ENCODE assay signal across 16 cellular contexts in the genomic region with DNA sequence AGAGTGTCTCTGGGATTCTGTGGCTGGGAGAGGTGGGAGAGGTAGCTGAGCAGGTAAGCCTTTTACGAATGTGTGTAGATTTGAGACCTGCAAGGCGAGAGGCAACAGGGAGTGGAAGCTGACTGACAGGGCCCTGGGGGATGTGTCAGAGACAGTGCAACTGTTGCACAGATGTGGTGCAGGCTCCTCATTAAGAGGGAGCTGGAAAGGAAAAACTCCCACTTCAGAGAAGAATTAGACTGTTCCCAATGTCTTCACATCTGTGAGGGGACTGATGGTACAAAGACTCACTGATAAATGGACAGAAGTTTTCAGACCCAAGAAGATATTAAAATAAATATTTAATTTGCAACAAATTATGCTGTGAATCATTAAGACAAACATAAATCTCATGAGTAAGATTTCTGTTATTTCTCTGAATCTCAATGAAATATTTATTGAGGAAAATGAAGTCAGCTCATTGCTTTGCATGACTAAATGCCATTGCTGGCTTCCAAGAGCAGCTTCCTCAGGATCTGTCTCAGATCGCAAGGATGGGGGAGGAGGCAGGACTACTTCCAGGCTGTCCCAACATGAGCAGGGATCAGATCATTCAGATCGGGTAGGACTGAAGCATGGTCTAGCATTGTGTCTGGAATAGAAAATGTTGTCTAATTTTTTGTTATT.
A peak's percentile ranks its signal among the peaks of the same experiment; 100 is the strongest.
DNase-seq lines count a peak whose midpoint lies in the region; FAIRE-seq and TF ChIP-seq lines count a peak whose summit lies in the region.
"Had no signal": no experiment of that assay in that cellular context is flagged by ENCODE, and none has a peak within 500 bp of the region (broad histone marks: within the 10 kb centered on the region; RNA-seq: fewer than 3 reads in every experiment).

No MANE protein-coding gene starts in this region.

- peaks cover 18% of the 10 kb centered on the region for H3K4me1 Mint-ChIP-seq in neural progenitor cell

- H3K79me2 ChIP-seq in neural progenitor cell (ENCODE audit: low read depth) = no peaks in the 10 kb centered on the region

- H3K4me1 ChIP-seq in ascending aorta (peaks cover 14 to 49% of the 10 kb centered on the region in 2 donors), neural progenitor cell (no peaks in the 10 kb centered on the region)

- FAIRE-seq in HTR-8/SVneo (lab: Jason Lieb, UNC) = no peak
- FAIRE-seq: colon had no signal

- H3K36me3 ChIP-seq in ascending aorta = no peaks in the 10 kb centered on the region
- H3K36me3 ChIP-seq in neural progenitor cell = no peaks in the 10 kb centered on the region
- H3K36me3 ChIP-seq: BLaER1 treated with 17β-estradiol and CSF1 and Interleukin-3, amounts not matched to agents 10 nM and 100 nM; gastrocnemius medialis had no signal

- H3K4me3 ChIP-seq in ascending aorta = no peak overlapping the region
- no peak overlapping the region for H3K4me3 ChIP-seq in neural progenitor cell
- H3K4me3 ChIP-seq: BLaER1 treated with 17β-estradiol and CSF1 and Interleukin-3, amounts not matched to agents 10 nM and 100 nM; gastrocnemius medialis had no signal

- intact Hi-C loops in ascending aorta (cut with DNase I) = loop anchor here (5.0 kb wide), 1 partner anchor 163 kb away; no protein-coding TSS in a partner anchor

- H3K9ac ChIP-seq in neural progenitor cell = no peak overlapping the region
- H3K9ac ChIP-seq: BLaER1 treated with 17β-estradiol and CSF1 and Interleukin-3, amounts not matched to agents 10 nM and 100 nM had no signal

- no peaks in the 10 kb centered on the region for H4K20me1 ChIP-seq in neural progenitor cell (ENCODE audit: low read depth)
- H4K20me1 ChIP-seq: BLaER1 treated with 17β-estradiol and CSF1 and Interleukin-3, amounts not matched to agents 10 nM and 100 nM had no signal

- H3K4me3 Mint-ChIP-seq in neural progenitor cell = no peak overlapping the region
- H3K4me3 Mint-ChIP-seq: natural killer cell treated with Interleukin-12 subunit alpha and Interleukin-12 subunit beta and Interleukin-15 and Interleukin-18, amount 100 ng/mL, for 72 hours had no signal

- no peak overlapping the region for H2AFZ ChIP-seq in neural progenitor cell (replicated peaks)

- H3K27ac Mint-ChIP-seq in neural progenitor cell = no peak overlapping the region
- H3K27ac Mint-ChIP-seq: natural killer cell treated with Interleukin-12 subunit alpha and Interleukin-12 subunit beta and Interleukin-15 and Interleukin-18, amount 100 ng/mL, for 72 hours had no signal

- H3K4me2 ChIP-seq in neural progenitor cell = no peak overlapping the region

- H3F3A ChIP-seq in neural progenitor cell (ENCODE audit: low read depth) = no peaks in the 10 kb centered on the region

- H3K27me3 ChIP-seq in ascending aorta (no peaks in the 10 kb centered on the region), neural progenitor cell (no peaks in the 10 kb centered on the region)
- H3K27me3 ChIP-seq: BLaER1 treated with 17β-estradiol and CSF1 and Interleukin-3, amounts not matched to agents 10 nM and 100 nM; gastrocnemius medialis had no signal

- peak overlapping the region; percentile 65 to 83 for H3K27ac ChIP-seq in ascending aorta
- no peak overlapping the region for H3K27ac ChIP-seq in neural progenitor cell
- H3K27ac ChIP-seq: BLaER1 treated with 17β-estradiol and CSF1 and Interleukin-3, amounts not matched to agents 10 nM and 100 nM; gastrocnemius medialis had no signal

- no peak for TF ChIP-seq CTCF in ascending aorta (IDR thresholded peaks at IDR 0.05)
- TF ChIP-seq CTCF in neural progenitor cell (IDR thresholded peaks at IDR 0.05) = no peak

- H3K9me3 Mint-ChIP-seq in neural progenitor cell = peaks cover 2% of the 10 kb centered on the region
- H3K9me3 Mint-ChIP-seq: natural killer cell treated with Interleukin-12 subunit alpha and Interleukin-12 subunit beta and Interleukin-15 and Interleukin-18, amount 100 ng/mL, for 72 hours had no signal

- no peaks in the 10 kb centered on the region for H3K9me3 ChIP-seq in ascending aorta
- H3K9me3 ChIP-seq in neural progenitor cell (ENCODE audit: low read depth) = no peaks in the 10 kb centered on the region
- H3K9me3 ChIP-seq: BLaER1 treated with 17β-estradiol and CSF1 and Interleukin-3, amounts not matched to agents 10 nM and 100 nM; gastrocnemius medialis had no signal

- no peaks in the 10 kb centered on the region for H3K36me3 Mint-ChIP-seq in neural progenitor cell
- H3K36me3 Mint-ChIP-seq: natural killer cell treated with Interleukin-12 subunit alpha and Interleukin-12 subunit beta and Interleukin-15 and Interleukin-18, amount 100 ng/mL, for 72 hours had no signal

- DNase-seq in AG08395 (ENCODE audit: low spot score) (peak; percentile 83), HTR-8/SVneo (ENCODE audit: insufficient read length, low spot score) (peak; percentile 35), ascending aorta (ENCODE audit: low spot score in 2 of 2) (peak in 1 of 2 donors; percentile 75), iris pigment epithelial cell (ENCODE audit: low read depth) (peak; percentile 14), neural progenitor cell (ENCODE audit: low spot score) (no peak), globus pallidus (ENCODE audit: low spot score) (no peak), NCI-H1417 treated with DMSO at 0.1 percent for 48 hours (lab: John Stamatoyannopoulos, UW) (no peak)
- no peak for DNase-seq in activated CD8-positive, alpha-beta memory T cell treated with anti-CD3 and anti-CD28 coated beads, Interleukin-2, amount 50 U/mL, for 4 hours
- DNase-seq: activated CD4-positive, alpha-beta T cell treated with anti-CD3 and anti-CD28 coated beads, Interleukin-2, amount 50 U/mL, for 1 hour; gastrocnemius medialis; NCI-H1436; NK-92 treated with Interleukin-12 subunit alpha and Interleukin-12 subunit beta, amount 100 ng/mL, for 24 hours; SW 1271 had no signal

- peaks cover 2% of the 10 kb centered on the region for H3K27me3 Mint-ChIP-seq in neural progenitor cell (ENCODE audit: insufficient read depth, low read depth)

Comparison
In these comparisons a context has a peak if more than half of its experiments do, and no peak if none do; other contexts are left out.
1. DNase-seq: peak in AG08395 (single experiment), HTR-8/SVneo (single experiment) and iris pigment epithelial cell (single experiment); none in neural progenitor cell (single experiment), globus pallidus (single experiment), activated CD8-positive, alpha-beta memory T cell treated with anti-CD3 and anti-CD28 coated beads, Interleukin-2, amount 50 U/mL, for 4 hours (single experiment) and NCI-H1417 treated with DMSO at 0.1 percent for 48 hours (single experiment).